3 cellular contexts compared by ENCODE assay signal in the genomic region with DNA sequence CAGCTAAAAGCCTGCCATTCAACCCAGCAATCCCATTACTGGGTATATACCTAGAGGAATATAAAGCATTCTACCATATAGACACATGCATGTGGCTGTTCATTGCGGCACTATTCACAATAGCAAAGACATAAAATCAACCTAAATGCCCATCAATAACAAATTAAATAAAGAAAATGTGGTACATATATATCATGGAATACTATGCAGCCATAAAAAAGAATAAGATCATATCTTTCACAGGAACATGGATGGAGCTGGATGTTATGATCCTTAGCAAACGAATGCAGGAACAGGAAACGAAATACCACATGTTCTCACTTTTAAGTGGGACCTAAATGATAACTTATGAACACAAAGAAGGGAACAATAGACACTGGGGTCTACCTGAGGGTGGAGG. TPM values are rescaled to one million over a fixed set of nuclear protein-coding genes. Genes with fewer than 3 reads are reported as not detected.
"Had no signal": no experiment of that assay in that cellular context is flagged by ENCODE, and none has a peak within 500 bp of the region (broad histone marks: within the 10 kb centered on the region; RNA-seq: fewer than 3 reads in every experiment).

No MANE protein-coding gene starts in this region.

RNA-seq across cellular contexts. Expression of a gene that starts 59.2 kb away (rescaled TPM):
- total RNA-seq: mononuclear cell; naive thymus-derived CD4-positive, alpha-beta T cell had no signal
- polyA plus RNA-seq: immature natural killer cell; naive thymus-derived CD4-positive, alpha-beta T cell had no signal
